In the genomic region with DNA sequence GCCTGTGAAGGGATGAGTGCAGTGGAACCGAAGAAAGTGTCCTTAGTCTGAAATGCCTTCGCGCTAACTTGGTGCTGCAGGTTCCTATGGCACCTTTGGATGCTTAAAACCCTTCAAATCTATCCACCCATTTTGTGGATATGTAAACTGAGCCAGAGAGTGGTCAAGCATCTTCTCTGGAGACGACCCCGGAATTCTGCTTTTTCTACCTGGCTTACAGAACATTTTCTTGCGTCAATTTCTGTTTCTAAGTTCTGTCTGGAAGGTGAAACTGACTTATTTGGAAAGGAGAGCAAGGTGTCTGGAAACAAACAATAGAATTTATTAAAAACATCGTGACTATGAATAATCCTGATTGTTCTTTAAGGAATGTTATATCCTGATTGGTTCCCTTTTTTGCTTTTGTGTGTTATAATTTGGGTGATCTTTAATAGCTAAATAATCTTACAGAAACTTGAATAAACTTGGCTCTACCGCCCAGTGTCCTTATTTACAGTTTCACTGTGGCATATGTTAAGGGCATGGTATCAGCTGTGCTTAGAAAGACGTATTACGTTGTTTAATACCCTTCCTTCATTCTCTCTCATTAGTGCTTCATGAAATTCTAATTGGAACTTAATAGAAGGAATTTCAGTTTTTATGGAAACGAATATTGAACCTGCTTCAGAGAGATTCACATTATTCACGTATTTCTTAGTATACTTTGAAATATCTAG, we compare ENCODE assay signal across 8 cellular contexts. TPM values are rescaled to one million over a fixed set of nuclear protein-coding genes. Genes with fewer than 3 reads are reported as not detected.
A peak's percentile ranks its signal among the peaks of the same experiment; 100 is the strongest.
DNase-seq lines count a peak whose midpoint lies in the region; ATAC-seq and TF ChIP-seq lines count a peak whose summit lies in the region.
"Not testable (repeated sequence)": the region's sequence is repeated elsewhere in the genome, so short reads cannot be mapped to it uniquely, and the experiment has no call there.

No MANE protein-coding gene starts in this region.

- not testable (repeated sequence) for H3K27ac ChIP-seq in Karpas-422 (ENCODE audit: low read length); ascending aorta; esophagus muscularis mucosa (replicated peaks in 1 of 4); right lobe of liver; upper lobe of left lung

- intact Hi-C loops in ascending aorta (cut with DNase I); esophagus muscularis mucosa (cut with DNase I); right lobe of liver (cut with DNase I): not testable (repeated sequence)

- POLR2A ChIA-PET in T-cell (lab: Charles Lee): interaction anchor here in 1 of 2 donors (0.7 kb wide), 1 partner anchor 48 kb away, joined by 3 read pairs; no protein-coding TSS in a partner anchor

- DNase-seq in EL: peak; percentile 8
- peak; percentile 49 for DNase-seq in Karpas-422
- DNase-seq in T-cell; ascending aorta (ENCODE audit: low spot score in 2 of 2); esophagus muscularis mucosa (ENCODE audit: extremely low spot score); right lobe of liver; progenitor cell of endocrine pancreas (ENCODE audit: low spot score, unreplicated experiment); upper lobe of left lung: not testable (repeated sequence)

- H3K27ac Mint-ChIP-seq in T-cell (peak overlapping the region; percentile 27 to 58), progenitor cell of endocrine pancreas (peak overlapping the region; percentile 71)

- not testable (repeated sequence) for TF ChIP-seq EP300 in esophagus muscularis mucosa (IDR thresholded peaks at IDR 0.05); upper lobe of left lung (IDR thresholded peaks at IDR 0.05)

- peak overlapping the region; percentile 69 for H3K4me3 ChIP-seq in Karpas-422 (ENCODE audit: low read length)
- peak overlapping the region; percentile 35 to 60 for H3K4me3 ChIP-seq in ascending aorta
- H3K4me3 ChIP-seq in esophagus muscularis mucosa: peak overlapping the region; percentile 29 to 50 (median 45)
- peak overlapping the region in 2 of 3 donors; percentile 1 to 31 for H3K4me3 ChIP-seq in right lobe of liver
- peak overlapping the region in 3 of 4 donors; percentile 26 to 48 (median 41) for H3K4me3 ChIP-seq in upper lobe of left lung

- H3K9me3 ChIP-seq in Karpas-422 (ENCODE audit: low read length); ascending aorta; esophagus muscularis mucosa; right lobe of liver; upper lobe of left lung: not testable (repeated sequence)

- peak overlapping the region; percentile 98 for H3K4me2 ChIP-seq in Karpas-422 (ENCODE audit: low read depth, low read length, poor library complexity, severe bottlenecking)

- peaks cover 16 to 32% (median 29%) of the 10 kb centered on the region in 3 donors for H3K4me1 Mint-ChIP-seq in T-cell
- H3K4me1 Mint-ChIP-seq in progenitor cell of endocrine pancreas (ENCODE audit: low read depth): not testable (repeated sequence)

- peaks cover 22% of the 10 kb centered on the region for H3K4me1 ChIP-seq in Karpas-422 (ENCODE audit: low read length)
- H3K4me1 ChIP-seq in ascending aorta: peaks cover 0 to 12% of the 10 kb centered on the region in 2 donors
- peaks cover 4 to 25% (median 23%) of the 10 kb centered on the region in 4 donors for H3K4me1 ChIP-seq in esophagus muscularis mucosa
- peaks cover 0 to 11% (median 3%) of the 10 kb centered on the region in 4 donors for H3K4me1 ChIP-seq in right lobe of liver
- H3K4me1 ChIP-seq in upper lobe of left lung: peaks cover 10 to 21% (median 11%) of the 10 kb centered on the region in 4 donors

- not testable (repeated sequence) for ATAC-seq in T-cell (replicated peaks in 1 of 4); right lobe of liver; upper lobe of left lung (ENCODE audit: low FRiP score in 2 of 2)

- TF ChIP-seq CTCF in ascending aorta (IDR thresholded peaks at IDR 0.05); esophagus muscularis mucosa (IDR thresholded peaks at IDR 0.05); right lobe of liver (IDR thresholded peaks at IDR 0.05); progenitor cell of endocrine pancreas (IDR thresholded peaks at IDR 0.05; ENCODE audit: unreplicated experiment); upper lobe of left lung (IDR thresholded peaks at IDR 0.05): not testable (repeated sequence)

- not testable (repeated sequence) for H3K27me3 Mint-ChIP-seq in T-cell, progenitor cell of endocrine pancreas

- H3K36me3 Mint-ChIP-seq in T-cell; progenitor cell of endocrine pancreas (ENCODE audit: insufficient read depth): not testable (repeated sequence)

- H3K9ac ChIP-seq in Karpas-422 (ENCODE audit: low read length): peak overlapping the region; percentile 66

- CTCF ChIA-PET in T-cell (lab: Charles Lee): not testable (repeated sequence)

- 8% methylated on average over 9 of the region's 12 CpGs for WGBS in esophagus muscularis mucosa
- WGBS in right lobe of liver (ENCODE audit: insufficient coverage, low coverage, low lambda C conversion rate, missing lambda C conversion rate): 4% methylated on average over 9 of the region's 12 CpGs
- 10 to 12% methylated on average over 9 of the region's 12 CpGs for WGBS in upper lobe of left lung, 2 donors

- H3K79me2 ChIP-seq in Karpas-422 (ENCODE audit: low read length): peaks cover 54% of the 10 kb centered on the region

- TF ChIP-seq POLR2A in esophagus muscularis mucosa (IDR thresholded peaks at IDR 0.05; ENCODE audit: low read depth); right lobe of liver (IDR thresholded peaks at IDR 0.05); upper lobe of left lung (IDR thresholded peaks at IDR 0.05): not testable (repeated sequence)

- not testable (repeated sequence) for H2AFZ ChIP-seq in Karpas-422 (ENCODE audit: low read length)

- H3K36me3 ChIP-seq in Karpas-422 (ENCODE audit: insufficient read depth, low read length); ascending aorta; right lobe of liver: not testable (repeated sequence)
- peaks cover 10 to 21% (median 15%) of the 10 kb centered on the region in 4 donors for H3K36me3 ChIP-seq in esophagus muscularis mucosa
- peaks cover 0 to 17% (median 7%) of the 10 kb centered on the region in 4 donors for H3K36me3 ChIP-seq in upper lobe of left lung

- not testable (repeated sequence) for H3K27me3 ChIP-seq in Karpas-422 (ENCODE audit: low read length); ascending aorta; esophagus muscularis mucosa; right lobe of liver; upper lobe of left lung

- H3K9me3 Mint-ChIP-seq in T-cell; progenitor cell of endocrine pancreas (ENCODE audit: low read depth): not testable (repeated sequence)

- H4K20me1 ChIP-seq in Karpas-422 (ENCODE audit: insufficient read depth, low read depth, low read length): peaks cover 12% of the 10 kb centered on the region; the same call in 1 of the 2 replicates

- H3K4me3 Mint-ChIP-seq in T-cell (peak overlapping the region; percentile 81 to 82 (median 82)), progenitor cell of endocrine pancreas (ENCODE audit: low read depth) (peak overlapping the region; percentile 81)

- not testable (repeated sequence) for H3K9me2 ChIP-seq in Karpas-422 (replicated peaks; ENCODE audit: insufficient read depth, low read length)

RNA-seq across cellular contexts. Expression of gene SUZ12, which starts 1.3 kb away (rescaled TPM):
- 39.1 and 71.0 TPM in 2 replicates for total RNA-seq in Karpas-422 (2014; rRNA removed; shearing (Covaris generic); ENCODE audit: low replicate concordance)
- 10 to 100 TPM; 28.1 to 33.7 (median 30.4) TPM for total RNA-seq in T-cell
- total RNA-seq in ascending aorta: 6.5 TPM
- total RNA-seq in esophagus muscularis mucosa: 10 to 100 TPM; 18.6 to 22.3 (median 21.7) TPM
- 10 to 100 TPM in 4 of 6 experiments, 1 to 10 TPM in 2; 8.0 to 12.1 (median 10.6) TPM for total RNA-seq in right lobe of liver
- 37.5 and 38.3 TPM in 2 replicates for total RNA-seq in progenitor cell of endocrine pancreas
- 10 to 100 TPM in 5 of 6 donors, 1 to 10 TPM in 1; 8.5 to 38.5 (median 18.7) TPM for total RNA-seq in upper lobe of left lung

RNA-seq across cellular contexts. Expression of gene UTP6, which starts 36.6 kb away (rescaled TPM):
- total RNA-seq in Karpas-422 (2014; rRNA removed; shearing (Covaris generic); ENCODE audit: low replicate concordance): 43.5 and 51.3 TPM in 2 replicates
- total RNA-seq in T-cell (10 to 100 TPM; 32.4 to 62.7 (median 55.8) TPM), ascending aorta (64.3 TPM), esophagus muscularis mucosa (10 to 100 TPM; 20.2 to 23.7 (median 20.7) TPM), right lobe of liver (10 to 100 TPM; 16.5 to 26.1 (median 22.2) TPM), progenitor cell of endocrine pancreas (83.6 and 87.5 TPM in 2 replicates), upper lobe of left lung (10 to 100 TPM; 19.9 to 63.9 (median 40.5) TPM)

Comparison
In these comparisons a context has a peak if more than half of its experiments do, and no peak if none do; other contexts are left out.
1. H3K4me3 ChIP-seq: peak in every context shown above with its lines; median percentile 69 in Karpas-422; 48 in ascending aorta; 45 in esophagus muscularis mucosa; 41 in upper lobe of left lung; 16 in right lobe of liver.